ENCODE assay signal across 2 cellular contexts in the genomic region with DNA sequence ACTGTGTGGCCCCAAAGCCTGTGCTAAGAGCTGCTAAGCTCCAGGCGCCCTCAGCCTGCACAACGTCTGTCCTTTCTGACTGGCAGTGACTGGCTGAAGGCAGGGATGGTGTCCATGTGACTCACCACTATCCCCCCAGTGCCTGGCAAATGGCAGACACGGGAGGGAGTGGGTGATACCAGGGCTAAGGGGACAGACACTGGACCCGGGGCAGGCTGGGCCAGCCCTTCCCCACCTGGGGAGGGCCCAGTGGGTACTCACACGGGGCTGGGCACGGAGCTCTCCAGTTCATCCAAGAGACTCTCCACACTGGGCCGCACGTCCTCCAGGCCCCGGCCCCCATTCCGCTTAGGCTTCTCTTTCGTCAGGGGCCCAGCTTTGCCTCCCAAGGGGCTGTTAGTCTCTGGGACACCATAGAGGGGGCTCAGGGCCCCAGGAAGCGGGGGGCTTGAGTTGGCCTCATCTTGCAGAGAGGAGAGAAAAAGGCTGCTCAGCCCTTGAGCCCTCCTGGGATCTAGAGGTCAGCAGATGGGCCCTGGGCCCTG.
TF ChIP-seq lines count a peak whose summit lies in the region.

No MANE protein-coding gene starts in this region.

TF ChIP-seq in HepG2, 621 proteins besides CTCF, POLR2A, EP300 and RAD21:
- TF ChIP-seq AHR (CRISPR knock-in tag; IDR thresholded peaks at IDR 0.05) = no peak
- no peak for TF ChIP-seq MZF1 (CRISPR knock-in tag; IDR thresholded peaks at IDR 0.05; ENCODE audit: borderline replicate concordance)
- TF ChIP-seq AGO2 (optimal IDR thresholded peaks at IDR 0.05; ENCODE audit: low read depth, low read length) = peak; percentile 30
- no peak for TF ChIP-seq ZBTB43 (CRISPR knock-in tag; conservative IDR thresholded peaks at IDR 0.05)
- TF ChIP-seq, protein P1, sequence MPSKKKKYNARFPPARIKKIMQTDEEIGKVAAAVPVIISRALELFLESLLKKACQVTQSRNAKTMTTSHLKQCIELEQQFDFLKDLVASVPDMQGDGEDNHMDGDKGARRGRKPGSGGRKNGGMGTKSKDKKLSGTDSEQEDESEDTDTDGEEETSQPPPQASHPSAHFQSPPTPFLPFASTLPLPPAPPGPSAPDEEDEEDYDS (CRISPR knock-in tag; IDR thresholded peaks at IDR 0.05) = no peak
- TF ChIP-seq ERF (CRISPR knock-in tag; IDR thresholded peaks at IDR 0.05) = no peak
- TF ChIP-seq HMGXB4 (CRISPR knock-in tag; IDR thresholded peaks at IDR 0.05; ENCODE audit: borderline replicate concordance in 1 of 2, low read depth in 1 of 2) = no peak

TF ChIP-seq in K562, 482 proteins besides CTCF, POLR2A, EP300 and RAD21:
- peak; percentile 41; the same call in 1 of the 2 replicates for TF ChIP-seq POLR2G (IDR thresholded peaks at IDR 0.05; ENCODE audit: low read depth, low read length)
- TF ChIP-seq THRA (IDR thresholded peaks at IDR 0.05) = no peak
